ENCODE assay signal across 30 cellular contexts in the genomic region with DNA sequence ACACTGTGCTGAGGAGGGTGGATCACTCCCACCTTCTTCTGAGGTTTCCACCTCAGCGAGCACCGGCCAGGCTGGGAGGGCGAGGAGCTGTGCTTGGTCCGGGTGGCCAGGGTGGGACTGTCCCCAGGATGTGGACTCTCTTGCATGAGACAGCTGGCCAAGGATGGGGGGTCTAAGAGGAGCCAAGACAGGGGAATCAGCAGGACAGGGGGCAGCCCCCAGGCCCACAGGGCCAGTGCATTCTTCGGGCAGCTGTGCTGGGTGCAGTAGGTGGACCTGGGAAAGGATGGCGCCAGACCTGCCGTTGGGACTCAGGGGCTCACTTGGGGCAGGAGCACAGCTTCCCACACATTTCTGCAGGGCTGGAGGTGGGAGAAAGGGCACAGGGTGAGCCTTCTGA.
"Had no signal": no experiment of that assay in that cellular context is flagged by ENCODE, and none has a peak within 500 bp of the region (broad histone marks: within the 10 kb centered on the region; RNA-seq: fewer than 3 reads in every experiment).

No MANE protein-coding gene starts in this region.

- H3K4me1 ChIP-seq: breast epithelium, left ventricle myocardium inferior, prostate gland, tibial artery had no signal

- H3K27me3 Mint-ChIP-seq: activated naive CD4-positive, alpha-beta T cell treated with anti-CD3 and anti-CD28 coated beads, Interleukin-2, amount 50 U/mL, for 24 hours had no signal

- ATAC-seq: activated naive CD8-positive, alpha-beta T cell treated with anti-CD3 and anti-CD28 coated beads, Interleukin-2, amount 50 U/mL, for 24 hours; T-cell had no signal

- DNase-seq: activated CD4-positive, alpha-beta T cell treated with anti-CD3 and anti-CD28 coated beads for 4 hours; activated CD4-positive, alpha-beta T cell treated with anti-CD3 and anti-CD28 coated beads, Interleukin-2, amount 50 U/mL, for 4 hours; activated gamma-delta T cell; activated naive CD8-positive, alpha-beta T cell treated with anti-CD3 and anti-CD28 coated beads, Interleukin-2, amount 50 U/mL, for 24 hours; activated T-cell treated with anti-CD3 and anti-CD28 coated beads, Interleukin-2, amount 50 U/mL, for 1 hour; central memory CD4-positive, alpha-beta T cell; dermis blood vessel endothelial cell; effector CD4-positive, alpha-beta T cell; esophagus squamous epithelium; foreskin melanocyte; heart right ventricle; left ventricle myocardium inferior; nucleus accumbens; pancreas; retina; stimulated activated CD4-positive, alpha-beta T cell treated with anti-CD3 and anti-CD28 coated beads, Interleukin-4, amount 100 ng/mL, for 4 hours; stimulated activated CD8-positive, alpha-beta memory T cell treated with anti-CD3 and anti-CD28 coated beads, Interleukin-4, amount 100 ng/mL, for 48 hours; stimulated activated naive CD4-positive, alpha-beta T cell; T-cell; tibial artery had no signal

- H3K4me1 Mint-ChIP-seq: activated naive CD4-positive, alpha-beta T cell treated with anti-CD3 and anti-CD28 coated beads, Interleukin-2, amount 50 U/mL, for 24 hours; activated naive CD8-positive, alpha-beta T cell treated with anti-CD3 and anti-CD28 coated beads, Interleukin-2, amount 50 U/mL, for 24 hours; T-cell had no signal

- H3K27ac Mint-ChIP-seq: activated naive CD4-positive, alpha-beta T cell treated with anti-CD3 and anti-CD28 coated beads, Interleukin-2, amount 50 U/mL, for 24 hours; activated naive CD8-positive, alpha-beta T cell treated with anti-CD3 and anti-CD28 coated beads, Interleukin-2, amount 50 U/mL, for 24 hours; activated T-helper 1 cell treated with anti-CD3 and anti-CD28 coated beads, Interleukin-12 subunit alpha, Interleukin-12 subunit beta, Interleukin-2, Interleukin-4 antibody, amounts not matched to agents 30 ng/mL and 10 ng/mL and 1 ng/mL, durations not matched to agents 14 hours and 24 hours and 36 hours; nephron; T-cell had no signal

- H3K9me3 ChIP-seq: breast epithelium, esophagus squamous epithelium, heart right ventricle, left ventricle myocardium inferior, mucosa of descending colon, pancreas, prostate gland, suprapubic skin, tibial artery had no signal

- H3K36me3 ChIP-seq: breast epithelium, esophagus squamous epithelium, heart right ventricle, left ventricle myocardium inferior, pancreas, prostate gland, suprapubic skin, tibial artery had no signal

- H3K4me3 ChIP-seq: breast epithelium, esophagus squamous epithelium, heart right ventricle, left ventricle myocardium inferior, lung, mucosa of descending colon, pancreas, prostate gland, skin epidermis, suprapubic skin, tibial artery had no signal

- H3K36me3 Mint-ChIP-seq: activated naive CD4-positive, alpha-beta T cell treated with anti-CD3 and anti-CD28 coated beads, Interleukin-2, amount 50 U/mL, for 24 hours; T-cell had no signal

- H3K27ac ChIP-seq: breast epithelium, epithelial cell of prostate, esophagus squamous epithelium, left ventricle myocardium inferior, pancreas, prostate gland, suprapubic skin, tibial artery had no signal

- H3K27me3 ChIP-seq: breast epithelium, pancreas, suprapubic skin had no signal

- H3K4me3 Mint-ChIP-seq: activated naive CD4-positive, alpha-beta T cell treated with anti-CD3 and anti-CD28 coated beads, Interleukin-2, amount 50 U/mL, for 24 hours; activated naive CD8-positive, alpha-beta T cell treated with anti-CD3 and anti-CD28 coated beads, Interleukin-2, amount 50 U/mL, for 24 hours; activated T-helper 1 cell treated with anti-CD3 and anti-CD28 coated beads, Interleukin-12 subunit alpha, Interleukin-12 subunit beta, Interleukin-2, Interleukin-4 antibody, amounts not matched to agents 30 ng/mL and 10 ng/mL and 1 ng/mL, durations not matched to agents 14 hours and 24 hours and 36 hours; nephron; T-cell had no signal

- H3K9me3 Mint-ChIP-seq: activated naive CD4-positive, alpha-beta T cell treated with anti-CD3 and anti-CD28 coated beads, Interleukin-2, amount 50 U/mL, for 24 hours; activated naive CD8-positive, alpha-beta T cell treated with anti-CD3 and anti-CD28 coated beads, Interleukin-2, amount 50 U/mL, for 24 hours; activated T-helper 1 cell treated with anti-CD3 and anti-CD28 coated beads, Interleukin-12 subunit alpha, Interleukin-12 subunit beta, Interleukin-2, Interleukin-4 antibody, amounts not matched to agents 30 ng/mL and 10 ng/mL and 1 ng/mL, durations not matched to agents 14 hours and 24 hours and 36 hours; nephron; T-cell had no signal
